Comparison of ENCODE assay signal across 28 cellular contexts in the genomic region with DNA sequence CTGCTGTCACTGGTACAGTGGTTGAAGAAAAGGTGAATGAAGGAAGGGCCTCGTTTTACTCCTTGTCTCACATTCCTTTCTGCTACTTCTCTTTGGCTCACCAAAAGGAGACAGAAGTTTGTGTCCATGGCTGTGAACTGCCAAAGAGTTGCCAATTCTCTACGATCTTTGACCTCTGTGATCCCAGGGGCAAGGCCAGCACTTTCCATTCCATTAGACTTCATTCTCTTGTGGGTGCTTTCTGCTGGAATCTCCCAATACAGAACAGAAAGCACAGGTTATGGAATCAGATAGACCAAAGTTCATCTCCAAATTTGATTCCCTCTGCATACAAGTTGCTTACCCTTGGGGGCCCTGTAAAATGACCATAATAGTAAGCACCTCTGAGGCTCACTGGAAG.
"Had no signal": no experiment of that assay in that cellular context is flagged by ENCODE, and none has a peak within 500 bp of the region (broad histone marks: within the 10 kb centered on the region; RNA-seq: fewer than 3 reads in every experiment).

No MANE protein-coding gene starts in this region.

- H3K9ac ChIP-seq: neural progenitor cell, parathyroid adenoma had no signal

- H3K27me3 ChIP-seq: neural progenitor cell, ovary, spleen, suprapubic skin, testis, tibial artery, transverse colon, upper lobe of right lung, uterus had no signal

- H3K4me1 ChIP-seq: neural progenitor cell, parathyroid adenoma, psoas muscle, suprapubic skin, tibial artery, transverse colon, upper lobe of right lung, uterus had no signal

- H3K9me3 ChIP-seq: ovary, psoas muscle, suprapubic skin, testis, tibial artery, transverse colon, upper lobe of right lung, uterus had no signal

- H3K4me2 ChIP-seq: neural progenitor cell, smooth muscle cell had no signal

- H3K27ac ChIP-seq: neural progenitor cell, ovary, parathyroid adenoma, psoas muscle, skin epidermis, spleen, suprapubic skin, testis, tibial artery, transverse colon, upper lobe of right lung, uterus had no signal

- H2AFZ ChIP-seq: neural progenitor cell, parathyroid adenoma had no signal

- DNase-seq: natural killer cell; occipital lobe; ovary; posterior cingulate gyrus; psoas muscle; right cardiac atrium; spleen; stimulated activated CD4-positive, alpha-beta T cell treated with anti-CD3 and anti-CD28 coated beads, Interleukin-12 subunit alpha, Interleukin-12 subunit beta, amount 100 ng/mL, for 4 hours; stimulated activated CD4-positive, alpha-beta T cell treated with anti-CD3 and anti-CD28 coated beads, Interleukin-1b, Interleukin-23, amount 100 ng/mL, for 48 hours; stimulated activated CD4-positive, alpha-beta T cell treated with anti-CD3 and anti-CD28 coated beads, Interleukin-4, amount 100 ng/mL, for 1 hour; stimulated activated CD4-positive, alpha-beta T cell treated with anti-CD3 and anti-CD28 coated beads, Interleukin-4, amount 100 ng/mL, for 4 hours; stimulated activated CD8-positive, alpha-beta memory T cell treated with anti-CD3 and anti-CD28 coated beads, Interleukin-4, amount 100 ng/mL, for 48 hours; stimulated activated naive CD4-positive, alpha-beta T cell; stimulated activated naive CD8-positive, alpha-beta T cell treated with anti-CD3 and anti-CD28 coated beads, Interleukin-15, amount 100 ng/mL, for 72 hours; stimulated activated naive CD8-positive, alpha-beta T cell treated with anti-CD3 and anti-CD28 coated beads, Interleukin-15, Interleukin-2, amounts not matched to agents 100 U/mL and 50 U/mL, for 24 hours; substantia nigra; testis; tibial artery; transverse colon; upper lobe of right lung; uterus had no signal

- H3K36me3 ChIP-seq: neural progenitor cell, ovary, spleen, suprapubic skin, tibial artery, transverse colon, upper lobe of right lung, uterus had no signal

- H3K4me3 ChIP-seq: neural progenitor cell, ovary, psoas muscle, skin epidermis, smooth muscle cell, spleen, suprapubic skin, testis, tibial artery, transverse colon, upper lobe of right lung, uterus had no signal

- ATAC-seq: natural killer cell; psoas muscle; right cardiac atrium; sciatic nerve; stimulated activated memory B cell treated with anti-CD40 and anti-IgM and Interleukin-4, amounts not matched to agents 10 μg/mL and 1 μg/mL and 100 μg/mL, for 72 hours; stimulated activated naive CD8-positive, alpha-beta T cell treated with anti-CD3 and anti-CD28 coated beads, Interleukin-15, amount 100 ng/mL, for 72 hours; stimulated activated naive CD8-positive, alpha-beta T cell treated with anti-CD3 and anti-CD28 coated beads, Interleukin-15, Interleukin-2, amounts not matched to agents 100 U/mL and 50 U/mL, for 24 hours; upper lobe of right lung had no signal

- H3K79me2 ChIP-seq: parathyroid adenoma had no signal
